Comparison of ENCODE assay signal across 14 cellular contexts in the genomic region with DNA sequence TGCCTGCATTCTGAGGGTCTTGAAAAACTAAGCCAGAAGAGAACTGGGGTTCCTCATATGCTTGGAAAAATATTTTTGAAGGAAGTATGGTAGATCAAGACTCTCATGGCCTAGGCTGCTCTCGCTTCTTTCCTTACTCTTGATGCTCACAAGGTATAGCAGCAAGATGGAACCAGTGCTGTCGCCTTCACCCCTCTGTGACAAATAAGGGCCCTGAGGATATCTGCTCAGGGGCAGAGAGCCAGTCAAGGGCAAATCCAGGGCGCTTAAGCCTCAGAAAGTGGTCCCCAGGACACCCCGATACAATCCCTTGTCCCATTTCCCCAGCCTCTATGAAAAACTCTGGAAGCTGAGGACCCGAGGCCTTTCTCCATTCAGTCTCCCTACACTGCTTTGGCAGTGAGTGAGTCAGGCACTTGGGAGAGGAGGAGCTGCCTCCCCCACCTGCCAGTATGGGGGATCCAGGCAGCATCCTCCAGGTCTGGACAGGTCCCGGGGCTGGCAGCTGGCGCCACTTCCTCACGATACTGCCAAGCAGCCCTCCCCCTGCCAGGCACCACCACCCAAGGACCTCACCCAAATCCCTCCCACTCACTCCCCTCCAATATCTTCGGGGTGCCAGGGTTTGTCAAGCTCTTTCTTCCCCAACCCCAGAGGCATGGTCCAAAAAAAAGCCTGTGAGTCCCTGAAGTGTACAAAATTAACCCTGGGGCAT. TPM values are rescaled to one million over a fixed set of nuclear protein-coding genes. Genes with fewer than 3 reads are reported as not detected.
A peak's percentile ranks its signal among the peaks of the same experiment; 100 is the strongest.
DNase-seq lines count a peak whose midpoint lies in the region; ATAC-seq and TF ChIP-seq lines count a peak whose summit lies in the region.
"Had no signal": no experiment of that assay in that cellular context is flagged by ENCODE, and none has a peak within 500 bp of the region (broad histone marks: within the 10 kb centered on the region; RNA-seq: fewer than 3 reads in every experiment).

No MANE protein-coding gene starts in this region.

- H3K27ac Mint-ChIP-seq in activated CD4-positive, alpha-beta memory T cell treated with anti-CD3 and anti-CD28 coated beads, Interleukin-2, amount 10 ng/mL, durations not matched to agents 7 days and 5 days, result no peak overlapping the region
- H3K27ac Mint-ChIP-seq: activated CD8-positive, alpha-beta T cell treated with anti-CD3 and anti-CD28 coated beads, Interleukin-2, amount 10 ng/mL, durations not matched to agents 7 days and 5 days had no signal

- CTCF ChIA-PET in activated CD4-positive, alpha-beta memory T cell treated with anti-CD3 and anti-CD28 coated beads, Interleukin-2, amount 10 ng/mL, durations not matched to agents 7 days and 5 days (lab: Charles Lee), result no interaction called here

- H3K27me3 Mint-ChIP-seq in activated CD4-positive, alpha-beta memory T cell treated with anti-CD3 and anti-CD28 coated beads, Interleukin-2, amount 10 ng/mL, durations not matched to agents 7 days and 5 days, result peaks cover 59% of the 10 kb centered on the region
- H3K27me3 Mint-ChIP-seq in activated T-cell treated with anti-CD3 and anti-CD28 coated beads, Interleukin-2, amount 50 U/mL, for 4 hours (ENCODE audit: low read depth), result peaks cover 40% of the 10 kb centered on the region

- H3K4me3 ChIP-seq in prostate gland, result no peak overlapping the region
- H3K4me3 ChIP-seq: psoas muscle had no signal

- H3K4me1 ChIP-seq in foreskin keratinocyte (peaks cover 8% of the 10 kb centered on the region), prostate gland (replicated peaks) (peaks cover under 1% of the 10 kb centered on the region)
- H3K4me1 ChIP-seq: psoas muscle had no signal

- no peak overlapping the region for H3K4me3 Mint-ChIP-seq in activated CD4-positive, alpha-beta memory T cell treated with anti-CD3 and anti-CD28 coated beads, Interleukin-2, amount 10 ng/mL, durations not matched to agents 7 days and 5 days
- H3K4me3 Mint-ChIP-seq in activated T-cell treated with anti-CD3 and anti-CD28 coated beads, Interleukin-2, amount 50 U/mL, for 4 hours, result no peak overlapping the region
- H3K4me3 Mint-ChIP-seq: activated CD8-positive, alpha-beta T cell treated with anti-CD3 and anti-CD28 coated beads, Interleukin-2, amount 10 ng/mL, durations not matched to agents 7 days and 5 days had no signal

- DNase-seq in GM20000 (ENCODE audit: low spot score), result peak; percentile 26
- DNase-seq in NCI-H446 treated with DMSO at 0.1 percent for 48 hours (lab: John Stamatoyannopoulos, UW), result peak; percentile 51
- DNase-seq in foreskin keratinocyte, result peak in 1 of 2 donors; percentile 60
- DNase-seq in prostate gland (ENCODE audit: low spot score), result peak; percentile 72
- DNase-seq in activated CD4-positive, alpha-beta memory T cell treated with anti-CD3 and anti-CD28 coated beads, Interleukin-2, amount 10 ng/mL, durations not matched to agents 7 days and 5 days, result no peak
- DNase-seq in NOMO-1 (lab: John Stamatoyannopoulos, UW; ENCODE audit: unreplicated experiment in 2 of 2), result no peak
- DNase-seq in activated T-cell treated with anti-CD3 and anti-CD28 coated beads, Interleukin-2, amount 50 U/mL, for 4 hours, result no peak
- DNase-seq: activated CD8-positive, alpha-beta T cell treated with anti-CD3 and anti-CD28 coated beads, Interleukin-2, amount 10 ng/mL, durations not matched to agents 7 days and 5 days; GOT3; NCI-H146; OCI-M1; psoas muscle had no signal

- peak; percentile 68 for ATAC-seq in foreskin keratinocyte
- no peak for ATAC-seq in activated T-cell treated with anti-CD3 and anti-CD28 coated beads, Interleukin-2, amount 50 U/mL, for 4 hours
- ATAC-seq: activated CD8-positive, alpha-beta T cell treated with anti-CD3 and anti-CD28 coated beads, Interleukin-2, amount 10 ng/mL, durations not matched to agents 7 days and 5 days; psoas muscle had no signal

- H3K9me3 ChIP-seq in prostate gland, result no peaks in the 10 kb centered on the region
- H3K9me3 ChIP-seq: psoas muscle had no signal

- H3K36me3 ChIP-seq in prostate gland, result no peaks in the 10 kb centered on the region

- WGBS in prostate gland, result 55% methylated on average over 9 of the region's 9 CpGs

- H3K4me1 Mint-ChIP-seq in activated CD4-positive, alpha-beta memory T cell treated with anti-CD3 and anti-CD28 coated beads, Interleukin-2, amount 10 ng/mL, durations not matched to agents 7 days and 5 days, result peaks cover 5% of the 10 kb centered on the region
- H3K4me1 Mint-ChIP-seq in activated T-cell treated with anti-CD3 and anti-CD28 coated beads, Interleukin-2, amount 50 U/mL, for 4 hours (ENCODE audit: low read depth), result peaks cover 8% of the 10 kb centered on the region

- H3K27me3 ChIP-seq in foreskin keratinocyte (no peaks in the 10 kb centered on the region), prostate gland (replicated peaks; ENCODE audit: insufficient read depth) (no peaks in the 10 kb centered on the region)

- no peak for TF ChIP-seq POLR2A in prostate gland (IDR thresholded peaks at IDR 0.05)

- peak overlapping the region; percentile 58 for H3K27ac ChIP-seq in foreskin keratinocyte
- peak overlapping the region; percentile 77 to 85 for H3K27ac ChIP-seq in prostate gland
- H3K27ac ChIP-seq: psoas muscle had no signal

- no peaks in the 10 kb centered on the region for H3K9me3 Mint-ChIP-seq in activated CD4-positive, alpha-beta memory T cell treated with anti-CD3 and anti-CD28 coated beads, Interleukin-2, amount 10 ng/mL, durations not matched to agents 7 days and 5 days
- no peaks in the 10 kb centered on the region for H3K9me3 Mint-ChIP-seq in activated T-cell treated with anti-CD3 and anti-CD28 coated beads, Interleukin-2, amount 50 U/mL, for 4 hours

- no peaks in the 10 kb centered on the region for H3K36me3 Mint-ChIP-seq in activated CD4-positive, alpha-beta memory T cell treated with anti-CD3 and anti-CD28 coated beads, Interleukin-2, amount 10 ng/mL, durations not matched to agents 7 days and 5 days (ENCODE audit: low read depth)
- H3K36me3 Mint-ChIP-seq in activated T-cell treated with anti-CD3 and anti-CD28 coated beads, Interleukin-2, amount 50 U/mL, for 4 hours (ENCODE audit: insufficient read depth), result no peaks in the 10 kb centered on the region

- POLR2A ChIA-PET in activated CD4-positive, alpha-beta memory T cell treated with anti-CD3 and anti-CD28 coated beads, Interleukin-2, amount 10 ng/mL, durations not matched to agents 7 days and 5 days (lab: Charles Lee), result no interaction called here

- intact Hi-C loops in prostate gland (cut with DNase I), result no loop called here

- no peak for TF ChIP-seq CTCF in GM20000 (IDR thresholded peaks at IDR 0.05; ENCODE audit: extremely low read depth, missing control alignments)
- no peak for TF ChIP-seq CTCF in foreskin keratinocyte (conservative IDR thresholded peaks at IDR 0.05)
- no peak for TF ChIP-seq CTCF in prostate gland (IDR thresholded peaks at IDR 0.05)

RNA-seq across cellular contexts. Expression of gene IGSF9, which starts 1.3 kb away (rescaled TPM):
- total RNA-seq in foreskin keratinocyte, result 9.7 and 11.9 TPM in 2 replicates
- polyA plus RNA-seq in foreskin keratinocyte, result 9.3 and 11.8 TPM in 2 replicates
- 10 to 100 TPM in 1 of 2 donors, 1 to 10 TPM in 1; 7.6 to 17.3 TPM for total RNA-seq in prostate gland
- not detected for total RNA-seq in activated CD4-positive, alpha-beta memory T cell treated with anti-CD3 and anti-CD28 coated beads, Interleukin-2, amount 10 ng/mL, durations not matched to agents 7 days and 5 days
- total RNA-seq in activated T-cell treated with anti-CD3 and anti-CD28 coated beads, Interleukin-2, amount 50 U/mL, for 4 hours, result under 1 TPM; 0.11 to 0.20 (median 0.16) TPM
- total RNA-seq: activated CD8-positive, alpha-beta T cell treated with anti-CD3 and anti-CD28 coated beads, Interleukin-2, amount 10 ng/mL, durations not matched to agents 7 days and 5 days; dermis microvascular lymphatic vessel endothelial cell; psoas muscle had no signal

RNA-seq across cellular contexts. Expression of gene SLAMF9, which starts 10.0 kb away (rescaled TPM):
- 0.44 and 0.63 TPM in 2 replicates for total RNA-seq in foreskin keratinocyte
- 0.40 and 0.72 TPM in 2 replicates for polyA plus RNA-seq in foreskin keratinocyte
- not detected for total RNA-seq in prostate gland
- not detected for total RNA-seq in activated CD4-positive, alpha-beta memory T cell treated with anti-CD3 and anti-CD28 coated beads, Interleukin-2, amount 10 ng/mL, durations not matched to agents 7 days and 5 days
- total RNA-seq in activated T-cell treated with anti-CD3 and anti-CD28 coated beads, Interleukin-2, amount 50 U/mL, for 4 hours, result not detected
- total RNA-seq: activated CD8-positive, alpha-beta T cell treated with anti-CD3 and anti-CD28 coated beads, Interleukin-2, amount 10 ng/mL, durations not matched to agents 7 days and 5 days; dermis microvascular lymphatic vessel endothelial cell; lower leg skin; psoas muscle had no signal
- polyA plus RNA-seq: psoas muscle had no signal

RNA-seq across cellular contexts. Expression of gene TAGLN2, which starts 18.8 kb away (rescaled TPM):
- total RNA-seq in foreskin keratinocyte (462 and 520 TPM in 2 replicates), prostate gland (100 to 1,000 TPM in 1 of 2 donors, 10 to 100 TPM in 1; 97.1 to 386 TPM)
- 928 and 982 TPM in 2 replicates for polyA plus RNA-seq in foreskin keratinocyte
- total RNA-seq in activated CD4-positive, alpha-beta memory T cell treated with anti-CD3 and anti-CD28 coated beads, Interleukin-2, amount 10 ng/mL, durations not matched to agents 7 days and 5 days, result 100 to 1,000 TPM; 548 to 554 TPM
- total RNA-seq in activated T-cell treated with anti-CD3 and anti-CD28 coated beads, Interleukin-2, amount 50 U/mL, for 4 hours, result 100 to 1,000 TPM; 338 to 362 (median 353) TPM

RNA-seq across cellular contexts. Expression of gene CFAP45, which starts 44.1 kb away (rescaled TPM):
- total RNA-seq in foreskin keratinocyte (1.0 and 1.3 TPM in 2 replicates), prostate gland (1 to 10 TPM in 1 of 2 donors, not detected in 1; 2.6 TPM)
- polyA plus RNA-seq in foreskin keratinocyte, result 1.1 and 1.3 TPM in 2 replicates
- total RNA-seq in activated CD4-positive, alpha-beta memory T cell treated with anti-CD3 and anti-CD28 coated beads, Interleukin-2, amount 10 ng/mL, durations not matched to agents 7 days and 5 days, result 1 to 10 TPM; 1.0 to 1.3 TPM
- 1 to 10 TPM in 1 of 3 donors, under 1 TPM in 2; 0.82 to 1.2 (median 0.82) TPM for total RNA-seq in activated T-cell treated with anti-CD3 and anti-CD28 coated beads, Interleukin-2, amount 50 U/mL, for 4 hours

Comparison
In these comparisons a context has a peak if more than half of its experiments do, and no peak if none do; other contexts are left out.
1. DNase-seq: peak in GM20000 (single experiment), NCI-H446 treated with DMSO at 0.1 percent for 48 hours (single experiment) and prostate gland (single experiment); none in activated CD4-positive, alpha-beta memory T cell treated with anti-CD3 and anti-CD28 coated beads, Interleukin-2, amount 10 ng/mL, durations not matched to agents 7 days and 5 days (single experiment), NOMO-1 (0 of 2) and activated T-cell treated with anti-CD3 and anti-CD28 coated beads, Interleukin-2, amount 50 U/mL, for 4 hours (single experiment).